Comparison of ENCODE assay signal across 10 cellular contexts in genomic region chr3:139934557-139935070, GRCh38. TPM values are rescaled to one million over a fixed set of nuclear protein-coding genes. Genes with fewer than 3 reads are reported as not detected.
DNase-seq lines count a peak whose midpoint lies in the region; ATAC-seq and TF ChIP-seq lines count a peak whose summit lies in the region.
"Had no signal": no experiment of that assay in that cellular context is flagged by ENCODE, and none has a peak within 500 bp of the region (broad histone marks: within the 10 kb centered on the region; RNA-seq: fewer than 3 reads in every experiment).

No MANE protein-coding gene starts in this region.

- no peak overlapping the region for H3K27ac Mint-ChIP-seq in neural crest cell (ENCODE audit: unreplicated experiment)

- H3K4me1 ChIP-seq in HUES6 (ENCODE audit: control insufficient read depth, insufficient read depth, low read length) (peaks cover 3% of the 10 kb centered on the region; the same call in 1 of the 2 replicates), Peyer's patch (peaks cover 0 to 20% (median 4%) of the 10 kb centered on the region in 4 donors)

- no peak overlapping the region for H3K27ac ChIP-seq in HUES6 (ENCODE audit: low read depth, low read length)
- H3K27ac ChIP-seq in Peyer's patch = no peak overlapping the region

- ATAC-seq in GM18520 (IDR thresholded peaks at IDR 0.05; ENCODE audit: unreplicated experiment) (no peak), HG03135 (IDR thresholded peaks at IDR 0.05; ENCODE audit: unreplicated experiment) (no peak), HG02973 (IDR thresholded peaks at IDR 0.05; ENCODE audit: unreplicated experiment) (no peak)

- H3K36me3 ChIP-seq in HUES6 (ENCODE audit: control insufficient read depth, insufficient read depth, low read length) (no peaks in the 10 kb centered on the region), Peyer's patch (no peaks in the 10 kb centered on the region)

- H3K4me3 Mint-ChIP-seq in neural crest cell = peak overlapping the region; percentile 96

- TF ChIP-seq POLR2A in Peyer's patch (IDR thresholded peaks at IDR 0.05) = no peak

- TF ChIP-seq CTCF in Peyer's patch (IDR thresholded peaks at IDR 0.05) (no peak), neural crest cell (conservative IDR thresholded peaks at IDR 0.05) (peak; percentile 60)

- H3K4me1 Mint-ChIP-seq in neural crest cell = peaks cover 21% of the 10 kb centered on the region

- H3K9ac ChIP-seq in HUES6 (ENCODE audit: low read length) = no peak overlapping the region

- H3K9me3 ChIP-seq in HUES6 (ENCODE audit: control insufficient read depth, insufficient read depth, low read depth, low read length) = no peaks in the 10 kb centered on the region
- H3K9me3 ChIP-seq in Peyer's patch = no peaks in the 10 kb centered on the region

- peaks cover 55% of the 10 kb centered on the region for H3K27me3 Mint-ChIP-seq in neural crest cell (ENCODE audit: low read depth)

- peak overlapping the region; percentile 78 for H3K4me3 ChIP-seq in HUES6 (ENCODE audit: low read depth, low read length)
- H3K4me3 ChIP-seq in Peyer's patch = peak overlapping the region; percentile 21 to 53 (median 33)
- H3K4me3 ChIP-seq: K562 had no signal

- DNase-seq in DMS114 treated with DMSO at 0.1 percent for 48 hours (lab: John Stamatoyannopoulos, UW; ENCODE audit: unreplicated experiment) (peak; percentile 6), Peyer's patch (peak in 1 of 3 donors; percentile 50), globus pallidus (ENCODE audit: low spot score) (peak; percentile 82), neural crest cell (ENCODE audit: low read depth, low spot score) (peak; percentile 53)

- H3K9me3 Mint-ChIP-seq in neural crest cell = no peaks in the 10 kb centered on the region

- H3K27me3 ChIP-seq in HUES6 (ENCODE audit: control insufficient read depth, insufficient read depth, low read length) (peaks cover 63% of the 10 kb centered on the region), Peyer's patch (peaks cover 0 to 14% of the 10 kb centered on the region in 2 donors)

- H3K36me3 Mint-ChIP-seq in neural crest cell (ENCODE audit: low read depth) = no peaks in the 10 kb centered on the region

RNA-seq across cellular contexts. Expression of gene CLSTN2, which starts 0.4 kb away (rescaled TPM):
- total RNA-seq in Peyer's patch (1 to 10 TPM; 2.7 to 5.0 (median 3.1) TPM), neural crest cell (1.5 and 1.9 TPM in 2 replicates)
- total RNA-seq: mononuclear cell had no signal
